8 cellular contexts compared by ENCODE assay signal in genomic region chrX:64975989-64976672, GRCh38. TPM values are rescaled to one million over a fixed set of nuclear protein-coding genes. Genes with fewer than 3 reads are reported as not detected.
DNase-seq lines count a peak whose midpoint lies in the region; ATAC-seq and TF ChIP-seq lines count a peak whose summit lies in the region.

Gene ZC4H2 (minus strand): TSS chrX:64976450. CDS start chrX:64976377, 73 bp downstream.

- POLR2A ChIA-PET in activated CD4-positive, alpha-beta memory T cell treated with anti-CD3 and anti-CD28 coated beads, Interleukin-2, amount 10 ng/mL, durations not matched to agents 7 days and 5 days (lab: Charles Lee) = interaction anchor here (1.4 kb wide), 1 partner anchor 59 kb away, joined by 7 read pairs; the partner anchor contains the start of gene ZC3H12B

- WGBS in ectodermal cell, 2 experiments = 0% methylated on average over 11 to 17 of the region's 17 CpGs

- peak; percentile 98 for ATAC-seq in HG02852 (IDR thresholded peaks at IDR 0.05; ENCODE audit: unreplicated experiment)
- peak; percentile 98 to 99 for ATAC-seq in lower lobe of right lung

- intact Hi-C loops in lower lobe of right lung (cut with DNase I) = no loop called here

- H3K27me3 ChIP-seq in ectodermal cell (ENCODE audit: control insufficient read depth, insufficient read depth, low read length, poor library complexity, severe bottlenecking) (no peaks in the 10 kb centered on the region), lower lobe of right lung (ENCODE audit: low read depth) (no peaks in the 10 kb centered on the region)

- peak within 1 kb of the TSS; percentile 92 for H3K4me3 Mint-ChIP-seq in activated CD4-positive, alpha-beta memory T cell treated with anti-CD3 and anti-CD28 coated beads, Interleukin-2, amount 10 ng/mL, durations not matched to agents 7 days and 5 days

- no peak for TF ChIP-seq CTCF in GM13977 (IDR thresholded peaks at IDR 0.05; ENCODE audit: extremely low read depth, insufficient read depth, missing control alignments)
- TF ChIP-seq CTCF in lower lobe of right lung (IDR thresholded peaks at IDR 0.05) = no peak

- CTCF ChIA-PET in activated CD4-positive, alpha-beta memory T cell treated with anti-CD3 and anti-CD28 coated beads, Interleukin-2, amount 10 ng/mL, durations not matched to agents 7 days and 5 days (lab: Charles Lee) = interaction anchor here (1.8 kb wide), 1 partner anchor 58 kb away, joined by 4 read pairs; the partner anchor contains the start of gene ZC3H12B

- H3K9me3 Mint-ChIP-seq in activated CD4-positive, alpha-beta memory T cell treated with anti-CD3 and anti-CD28 coated beads, Interleukin-2, amount 10 ng/mL, durations not matched to agents 7 days and 5 days = peaks cover 12% of the 10 kb centered on the region

- no peaks in the 10 kb centered on the region for H3K36me3 ChIP-seq in ectodermal cell (ENCODE audit: control insufficient read depth, insufficient read depth, low read length)
- H3K36me3 ChIP-seq in lower lobe of right lung = no peaks in the 10 kb centered on the region

- no peaks in the 10 kb centered on the region for H3K27me3 Mint-ChIP-seq in activated CD4-positive, alpha-beta memory T cell treated with anti-CD3 and anti-CD28 coated beads, Interleukin-2, amount 10 ng/mL, durations not matched to agents 7 days and 5 days

- H3K9me3 ChIP-seq in ectodermal cell (ENCODE audit: control insufficient read depth, low read length) (no peaks in the 10 kb centered on the region), lower lobe of right lung (no peaks in the 10 kb centered on the region)

- peak within 1 kb of the TSS; percentile 68 for H3K27ac Mint-ChIP-seq in activated CD4-positive, alpha-beta memory T cell treated with anti-CD3 and anti-CD28 coated beads, Interleukin-2, amount 10 ng/mL, durations not matched to agents 7 days and 5 days

- H3K36me3 Mint-ChIP-seq in activated CD4-positive, alpha-beta memory T cell treated with anti-CD3 and anti-CD28 coated beads, Interleukin-2, amount 10 ng/mL, durations not matched to agents 7 days and 5 days (ENCODE audit: low read depth) = peaks cover 15% of the 10 kb centered on the region

- in situ Hi-C loops in GM13977 (cut with MboI; ENCODE audit: low pct_unique_long_range_greater_than_20kb, low sequenced_read_pairs, unreplicated experiment) = no loop called here

- H3K4me3 ChIP-seq in ectodermal cell (ENCODE audit: insufficient read depth, low read depth, low read length) (peak within 1 kb of the TSS; percentile 60), lower lobe of right lung (peak within 1 kb of the TSS; percentile 64)

- H3K4me1 ChIP-seq in ectodermal cell (ENCODE audit: control insufficient read depth, insufficient read depth, low read length) (no peaks in the 10 kb centered on the region), lower lobe of right lung (peaks cover 6% of the 10 kb centered on the region)

- DNase-seq in GM13977 (ENCODE audit: low spot score) (peak; percentile 59), NCI-H446 treated with DMSO at 0.1 percent for 48 hours (lab: John Stamatoyannopoulos, UW) (peak; percentile 56), lower lobe of right lung (peak; percentile 80), NOMO-1 treated with DMSO at 0.1 percent for 48 hours (lab: John Stamatoyannopoulos, UW; ENCODE audit: unreplicated experiment) (no peak)
- DNase-seq in activated CD4-positive, alpha-beta memory T cell treated with anti-CD3 and anti-CD28 coated beads, Interleukin-2, amount 10 ng/mL, durations not matched to agents 7 days and 5 days = peak; percentile 74
- DNase-seq in stimulated activated CD4-positive, alpha-beta T cell treated with anti-CD3 and anti-CD28 coated beads, Interleukin-4, amount 100 ng/mL, for 48 hours (ENCODE audit: low read depth in 2 of 2) = peak; percentile 33 to 51

- peak within 1 kb of the TSS; percentile 82 for H3K27ac ChIP-seq in ectodermal cell (ENCODE audit: insufficient read depth, low read depth, low read length, poor library complexity, severe bottlenecking)
- H3K27ac ChIP-seq in lower lobe of right lung = no peak within 1 kb of the TSS

- H3K4me1 Mint-ChIP-seq in activated CD4-positive, alpha-beta memory T cell treated with anti-CD3 and anti-CD28 coated beads, Interleukin-2, amount 10 ng/mL, durations not matched to agents 7 days and 5 days = peaks cover 21% of the 10 kb centered on the region

RNA-seq across cellular contexts. Expression of gene ZC4H2, which starts in this region (rescaled TPM):
- total RNA-seq in activated CD4-positive, alpha-beta memory T cell treated with anti-CD3 and anti-CD28 coated beads, Interleukin-2, amount 10 ng/mL, durations not matched to agents 7 days and 5 days = 10 to 100 TPM; 11.0 to 13.1 TPM
- 36.7 TPM for polyA plus RNA-seq in ectodermal cell (2013, experiment 1 of 4)
- 42.3 TPM for polyA plus RNA-seq in ectodermal cell (2013, experiment 2 of 4)
- 28.1 TPM for polyA plus RNA-seq in ectodermal cell (2013, experiment 3 of 4)
- polyA plus RNA-seq in ectodermal cell (2013, experiment 4 of 4) = 33.9 TPM
- total RNA-seq in lower lobe of right lung = 7.1 TPM
